Comparison of ENCODE assay signal across 20 cellular contexts in genomic region chrX:13550346-13550745, GRCh38. TPM values are rescaled to one million over a fixed set of nuclear protein-coding genes. Genes with fewer than 3 reads are reported as not detected.
"Had no signal": no experiment of that assay in that cellular context is flagged by ENCODE, and none has a peak within 500 bp of the region (broad histone marks: within the 10 kb centered on the region; RNA-seq: fewer than 3 reads in every experiment).

No MANE protein-coding gene starts in this region.

- H3K27ac ChIP-seq: PC-9 had no signal

- FAIRE-seq: colon had no signal

- H3K9me3 Mint-ChIP-seq: activated CD4-positive, alpha-beta memory T cell treated with anti-CD3 and anti-CD28 coated beads, Interleukin-2, amount 10 ng/mL, durations not matched to agents 7 days and 5 days; activated naive CD8-positive, alpha-beta T cell treated with anti-CD3 and anti-CD28 coated beads for 36 hours; T-helper 1 cell treated with Interleukin-12 subunit alpha and Interleukin-12 subunit beta and Interleukin-4 antibody, amounts not matched to agents 30 μg/mL and 1 μg/mL, for 36 hours had no signal

- H2AFZ ChIP-seq: PC-9 had no signal

- DNase-seq: activated CD4-positive, alpha-beta memory T cell treated with anti-CD3 and anti-CD28 coated beads, Interleukin-2, amount 10 ng/mL, durations not matched to agents 7 days and 5 days; activated CD4-positive, alpha-beta T cell treated with anti-CD3 and anti-CD28 coated beads for 1 hour; activated CD4-positive, alpha-beta T cell treated with anti-CD3 and anti-CD28 coated beads, Interleukin-2, amount 50 U/mL, for 1 hour; activated CD8-positive, alpha-beta memory T cell treated with anti-CD3 and anti-CD28 coated beads, Interleukin-2, amount 50 U/mL, for 48 hours; activated naive CD8-positive, alpha-beta T cell treated with anti-CD3 and anti-CD28 coated beads for 36 hours; activated T-cell treated with anti-CD3 and anti-CD28 coated beads, Interleukin-2, amount 50 U/mL, for 1 hour; cerebellar nuclear complex; Kasumi-1; KBM-7; NCI-H1105 treated with DMSO at 0.1 percent for 48 hours; NCI-H1436 treated with DMSO at 0.1 percent for 48 hours; NCI-H187; NCI-H2081 treated with DMSO at 0.1 percent for 48 hours; NCI-H446; NCI-H524; PC-9; SHP77 treated with DMSO at 0.1 percent for 48 hours had no signal

- H3K27ac Mint-ChIP-seq: activated CD4-positive, alpha-beta memory T cell treated with anti-CD3 and anti-CD28 coated beads, Interleukin-2, amount 10 ng/mL, durations not matched to agents 7 days and 5 days; activated naive CD8-positive, alpha-beta T cell treated with anti-CD3 and anti-CD28 coated beads for 36 hours; T-helper 1 cell treated with Interleukin-12 subunit alpha and Interleukin-12 subunit beta and Interleukin-4 antibody, amounts not matched to agents 30 μg/mL and 1 μg/mL, for 36 hours had no signal

- H3K36me3 Mint-ChIP-seq: activated naive CD8-positive, alpha-beta T cell treated with anti-CD3 and anti-CD28 coated beads for 36 hours had no signal

- H3K4me1 Mint-ChIP-seq: activated naive CD8-positive, alpha-beta T cell treated with anti-CD3 and anti-CD28 coated beads for 36 hours had no signal

- H3K4me2 ChIP-seq: PC-9 had no signal

- H3K4me3 Mint-ChIP-seq: activated CD4-positive, alpha-beta memory T cell treated with anti-CD3 and anti-CD28 coated beads, Interleukin-2, amount 10 ng/mL, durations not matched to agents 7 days and 5 days; activated naive CD8-positive, alpha-beta T cell treated with anti-CD3 and anti-CD28 coated beads for 36 hours; T-helper 1 cell treated with Interleukin-12 subunit alpha and Interleukin-12 subunit beta and Interleukin-4 antibody, amounts not matched to agents 30 μg/mL and 1 μg/mL, for 36 hours had no signal

- H3K4me3 ChIP-seq: PC-9 had no signal

RNA-seq across cellular contexts. Expression of gene EGFL6, which starts 19.1 kb away (rescaled TPM):
- total RNA-seq: PC-9, SK-MEL-5 had no signal
